Comparison of ENCODE assay signal across 10 cellular contexts in the genomic region with DNA sequence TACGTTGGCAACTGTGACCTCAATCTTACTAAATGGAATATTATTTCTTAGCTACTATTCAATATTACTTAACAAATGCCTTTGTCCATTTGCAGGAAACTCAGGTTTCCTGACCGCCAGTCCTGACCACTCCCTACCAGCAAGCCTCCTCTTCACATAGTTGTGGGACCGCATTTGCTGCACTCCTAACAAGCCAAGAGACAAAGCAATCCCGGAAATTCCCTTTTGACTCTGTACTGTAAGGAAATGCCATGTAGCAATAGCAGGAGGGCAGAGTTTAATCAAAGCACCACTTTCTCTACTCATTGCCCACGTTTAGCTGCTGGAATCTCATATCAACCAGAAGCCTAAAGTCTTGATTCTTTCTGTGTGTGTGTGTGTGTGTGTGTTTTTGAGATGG. TPM values are rescaled to one million over a fixed set of nuclear protein-coding genes. Genes with fewer than 3 reads are reported as not detected.
DNase-seq lines count a peak whose midpoint lies in the region; ATAC-seq and TF ChIP-seq lines count a peak whose summit lies in the region.
"Had no signal": no experiment of that assay in that cellular context is flagged by ENCODE, and none has a peak within 500 bp of the region (broad histone marks: within the 10 kb centered on the region; RNA-seq: fewer than 3 reads in every experiment).

No MANE protein-coding gene starts in this region.

- TF ChIP-seq POLR2A in body of pancreas (IDR thresholded peaks at IDR 0.05), result no peak

- no peak for TF ChIP-seq CTCF in body of pancreas (IDR thresholded peaks at IDR 0.05)
- TF ChIP-seq CTCF in BE2C (IDR thresholded peaks at IDR 0.05; ENCODE audit: low read depth, low read length), result no peak

- DNase-seq in HPDE6-E6E7 (ENCODE audit: extremely low spot score) (peak; percentile 49), body of pancreas (peak in 2 of 4 donors; percentile 24 to 55), iris pigment epithelial cell (ENCODE audit: low read depth) (peak; percentile 93), globus pallidus (ENCODE audit: low spot score) (no peak), BE2C (no peak), head of caudate nucleus (no peak)
- DNase-seq: activated CD8-positive, alpha-beta memory T cell treated with anti-CD3 and anti-CD28 coated beads, Interleukin-2, amount 10 ng/mL, durations not matched to agents 7 days and 5 days; naive B cell had no signal

- WGBS in body of pancreas, 2 donors, result 49 to 50% methylated on average over 5 of the region's 5 CpGs

- intact Hi-C loops in body of pancreas (cut with DNase I), result loop anchor here (10.0 kb wide), 1 partner anchor 94 kb away; no protein-coding TSS in a partner anchor
- intact Hi-C loops in head of caudate nucleus (cut with DNase I), result loop anchor here (5.0 kb wide), 1 partner anchor 332 kb away; no protein-coding TSS in a partner anchor

- H3K4me3 ChIP-seq in body of pancreas (no peak overlapping the region), subcutaneous abdominal adipose tissue (ENCODE audit: low read depth in 1 of 5, low read length in 5 of 5) (no peak overlapping the region), BE2C (ENCODE audit: low read depth, low read length) (no peak overlapping the region)

- H3K27ac ChIP-seq in body of pancreas (peak overlapping the region in 3 of 4 donors; percentile 44 to 67 (median 63)), subcutaneous abdominal adipose tissue (ENCODE audit: low read depth, low read length) (peak overlapping the region; percentile 61)

- H3K36me3 ChIP-seq in body of pancreas (replicated peaks in 1 of 2; ENCODE audit: insufficient read depth in 1 of 2, low read depth in 2 of 2), result no peaks in the 10 kb centered on the region
- no peaks in the 10 kb centered on the region for H3K36me3 ChIP-seq in subcutaneous abdominal adipose tissue (ENCODE audit: control insufficient read depth in 5 of 5, insufficient read depth in 5 of 5, low read length in 5 of 5)
- no peaks in the 10 kb centered on the region for H3K36me3 ChIP-seq in BE2C

- H3K4me1 ChIP-seq in body of pancreas, result peaks cover 19% of the 10 kb centered on the region
- H3K4me1 ChIP-seq in subcutaneous abdominal adipose tissue (ENCODE audit: control insufficient read depth in 5 of 5, insufficient read depth in 5 of 5, low read length in 5 of 5), result peaks cover 0 to 35% (median 6%) of the 10 kb centered on the region in 5 donors
- peaks cover 8% of the 10 kb centered on the region for H3K4me1 ChIP-seq in BE2C

- H3K9me3 ChIP-seq in body of pancreas, result no peaks in the 10 kb centered on the region
- H3K9me3 ChIP-seq in subcutaneous abdominal adipose tissue (ENCODE audit: control insufficient read depth in 5 of 5, low read length in 5 of 5), result no peaks in the 10 kb centered on the region
- no peaks in the 10 kb centered on the region for H3K9me3 ChIP-seq in BE2C

- H3K9ac ChIP-seq in subcutaneous abdominal adipose tissue (ENCODE audit: low read length in 5 of 5), result no peak overlapping the region

- no peaks in the 10 kb centered on the region for H3K27me3 ChIP-seq in body of pancreas
- H3K27me3 ChIP-seq in subcutaneous abdominal adipose tissue (ENCODE audit: control insufficient read depth in 5 of 5, insufficient read depth in 4 of 5, low read length in 5 of 5), result no peaks in the 10 kb centered on the region
- H3K27me3 ChIP-seq in BE2C, result no peaks in the 10 kb centered on the region

- peak; percentile 82 for ATAC-seq in body of pancreas
- ATAC-seq in HG02938 (IDR thresholded peaks at IDR 0.05; ENCODE audit: unreplicated experiment), result no peak
- ATAC-seq: activated CD8-positive, alpha-beta memory T cell treated with anti-CD3 and anti-CD28 coated beads, Interleukin-2, amount 10 ng/mL, durations not matched to agents 7 days and 5 days had no signal

RNA-seq across cellular contexts. Expression of a gene that starts 28.1 kb away (rescaled TPM):
- 10 to 100 TPM; 37.4 to 49.4 TPM for total RNA-seq in body of pancreas
- 142 TPM for polyA plus RNA-seq in BE2C (2012; ENCODE audit: insufficient read depth, insufficient read length, low read depth)

RNA-seq across cellular contexts. Expression of a gene that starts 28.3 kb away (rescaled TPM):
- total RNA-seq in body of pancreas, result not detected
- polyA plus RNA-seq in BE2C (2012; ENCODE audit: insufficient read depth, insufficient read length, low read depth), result 3.4 TPM
- total RNA-seq: activated CD8-positive, alpha-beta memory T cell treated with anti-CD3 and anti-CD28 coated beads, Interleukin-2, amount 10 ng/mL, durations not matched to agents 7 days and 5 days had no signal

Comparison
In these comparisons a context has a peak if more than half of its experiments do, and no peak if none do; other contexts are left out.
1. DNase-seq: peak in HPDE6-E6E7 (single experiment) and iris pigment epithelial cell (single experiment); none in globus pallidus (single experiment), BE2C (single experiment) and head of caudate nucleus (0 of 42).